6 cellular contexts compared by ENCODE assay signal in the genomic region with DNA sequence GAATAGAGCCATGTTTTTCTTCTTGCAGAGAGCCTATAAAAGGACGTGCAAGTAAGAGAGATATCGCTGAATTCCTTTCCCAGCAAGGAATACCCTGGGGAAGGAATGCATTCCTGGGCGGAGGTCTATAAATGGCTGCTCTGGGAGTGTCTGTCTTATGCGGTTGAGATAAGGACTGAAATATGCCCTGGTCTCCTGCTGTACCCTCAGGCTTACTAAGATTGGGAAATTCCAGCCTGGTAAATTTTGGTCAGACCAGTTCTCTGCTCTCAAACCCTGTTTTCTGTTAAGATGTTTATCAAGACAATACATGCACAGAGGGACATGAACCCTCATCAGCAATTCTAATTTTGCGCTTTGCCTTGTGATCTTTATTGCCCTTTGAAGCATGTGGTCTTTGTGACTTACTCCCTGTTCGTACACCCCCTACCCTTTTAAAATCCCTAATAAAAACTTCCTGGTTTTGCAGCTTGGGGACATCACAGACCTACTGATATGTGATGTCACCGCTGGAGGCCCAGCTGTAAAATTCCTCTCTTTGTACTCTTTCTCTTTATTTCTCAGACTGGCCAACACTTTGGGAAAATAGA.
DNase-seq lines count a peak whose midpoint lies in the region; ATAC-seq and TF ChIP-seq lines count a peak whose summit lies in the region.
"Not testable (repeated sequence)": the region's sequence is repeated elsewhere in the genome, so short reads cannot be mapped to it uniquely, and the experiment has no call there.

No MANE protein-coding gene starts in this region.

- TF ChIP-seq CTCF in Calu3 (IDR thresholded peaks at IDR 0.05; ENCODE audit: unreplicated experiment); HEK293 (tag by site-specific recombination; IDR thresholded peaks at IDR 0.05); WTC11 (IDR thresholded peaks at IDR 0.05); glutamatergic neuron (IDR thresholded peaks at IDR 0.05; ENCODE audit: partially characterized antibody, unreplicated experiment): not testable (repeated sequence)

- not testable (repeated sequence) for H3K23ac ChIP-seq in mesendoderm (ENCODE audit: low read length)

- not testable (repeated sequence) for H3K9ac ChIP-seq in mesendoderm (ENCODE audit: low read length)

- H3K56ac ChIP-seq in mesendoderm (ENCODE audit: low read length) = not testable (repeated sequence)

- H3K36me3 ChIP-seq in HEK293 (ENCODE audit: control insufficient read depth in 2 of 2, insufficient read depth in 1 of 2, low read length in 2 of 2); mesendoderm (ENCODE audit: control insufficient read depth, insufficient read depth, low read length); neuron (ENCODE audit: insufficient read depth, low read length): not testable (repeated sequence)

- peaks cover 16% of the 10 kb centered on the region for H3K4me1 Mint-ChIP-seq in Calu3 (ENCODE audit: low read depth, unreplicated experiment)
- H3K4me1 Mint-ChIP-seq in WTC11; glutamatergic neuron (ENCODE audit: low read depth, unreplicated experiment): not testable (repeated sequence)

- peak; percentile 16 for DNase-seq in Calu3
- peak; percentile 63 for DNase-seq in WTC11 (ENCODE audit: low spot score)
- peak; percentile 13 for DNase-seq in glutamatergic neuron
- DNase-seq in mesendoderm = peak; percentile 41

- not testable (repeated sequence) for H3K36me3 Mint-ChIP-seq in Calu3 (ENCODE audit: insufficient read depth, unreplicated experiment)
- H3K36me3 Mint-ChIP-seq in WTC11 (peaks cover 16% of the 10 kb centered on the region), glutamatergic neuron (ENCODE audit: unreplicated experiment) (peaks cover 10% of the 10 kb centered on the region)

- H3K4ac ChIP-seq in mesendoderm (ENCODE audit: low read depth, low read length) = not testable (repeated sequence)

- POLR2A ChIA-PET in HEK293 (lab: Yijun Ruan, JAX); WTC11 (lab: Charles Lee): not testable (repeated sequence)

- not testable (repeated sequence) for ATAC-seq in WTC11

- H2AK5ac ChIP-seq in mesendoderm (ENCODE audit: low read length) = not testable (repeated sequence)

- not testable (repeated sequence) for H3K4me1 ChIP-seq in HEK293 (ENCODE audit: control insufficient read depth, insufficient read depth, low read length); mesendoderm (ENCODE audit: control insufficient read depth, low read depth, low read length); neuron (ENCODE audit: insufficient read depth, low read length)

- not testable (repeated sequence) for H3K18ac ChIP-seq in mesendoderm (ENCODE audit: low read length)

- not testable (repeated sequence) for H3K4me2 ChIP-seq in mesendoderm (ENCODE audit: low read length)

- H3K27me3 Mint-ChIP-seq in Calu3 (ENCODE audit: unreplicated experiment); WTC11 (ENCODE audit: low read depth); glutamatergic neuron (ENCODE audit: unreplicated experiment): not testable (repeated sequence)

- CTCF ChIA-PET in Calu3 (lab: Charles Lee); HEK293 (lab: Yijun Ruan, JAX); WTC11 (lab: Charles Lee): not testable (repeated sequence)

- not testable (repeated sequence) for H2BK15ac ChIP-seq in mesendoderm (replicated peaks; ENCODE audit: low read depth)

- H3K4me3 ChIP-seq in HEK293 (ENCODE audit: low read depth, low read length); mesendoderm (ENCODE audit: low read length): not testable (repeated sequence)
- H3K4me3 ChIP-seq in neuron (ENCODE audit: low read length) = peak overlapping the region; percentile 21

- not testable (repeated sequence) for H4K5ac ChIP-seq in mesendoderm (ENCODE audit: low read length)

- H3K9me3 Mint-ChIP-seq in Calu3 (ENCODE audit: low read depth, unreplicated experiment); glutamatergic neuron (ENCODE audit: unreplicated experiment): not testable (repeated sequence)
- H3K9me3 Mint-ChIP-seq in WTC11 = peaks cover 22% of the 10 kb centered on the region

- H2BK5ac ChIP-seq in mesendoderm (ENCODE audit: low read length) = not testable (repeated sequence)

- not testable (repeated sequence) for H2BK120ac ChIP-seq in mesendoderm (ENCODE audit: low read depth, low read length)

- H3K79me2 ChIP-seq in mesendoderm (ENCODE audit: control insufficient read depth, insufficient read depth, low read length) = not testable (repeated sequence)

- not testable (repeated sequence) for H3K9me3 ChIP-seq in HEK293 (ENCODE audit: control insufficient read depth, insufficient read depth, low read depth, low read length); neuron (ENCODE audit: low read length)

- not testable (repeated sequence) for H3K4me3 Mint-ChIP-seq in Calu3 (ENCODE audit: low read depth, unreplicated experiment); WTC11; glutamatergic neuron (ENCODE audit: unreplicated experiment)

- BruUV-seq in Calu3 (replicated peaks; lab: Mats Ljungman, UMichigan) = not testable (repeated sequence)

- not testable (repeated sequence) for H4K8ac ChIP-seq in mesendoderm (ENCODE audit: low read depth, low read length)

- intact Hi-C loops in Calu3 (cut with micrococcal nuclease; ENCODE audit: unreplicated experiment) = not testable (repeated sequence)

- H3K79me1 ChIP-seq in mesendoderm (ENCODE audit: low read length) = not testable (repeated sequence)

- peak overlapping the region; percentile 67 for H2AFZ ChIP-seq in neuron (ENCODE audit: low read depth, low read length)

- peak overlapping the region; percentile 62 for H3K27ac Mint-ChIP-seq in Calu3 (ENCODE audit: unreplicated experiment)
- H3K27ac Mint-ChIP-seq in WTC11; glutamatergic neuron (ENCODE audit: unreplicated experiment): not testable (repeated sequence)

- not testable (repeated sequence) for H3K27me3 ChIP-seq in mesendoderm (ENCODE audit: insufficient read depth, low read length, poor library complexity); neuron (ENCODE audit: insufficient read depth, low read length)

- not testable (repeated sequence) for H3K27ac ChIP-seq in HEK293 (ENCODE audit: extremely low read depth, low read depth, low read length); mesendoderm (ENCODE audit: low read depth, low read length)

- no CpG with 5 or more reads among the region's 7 CpGs for WGBS in mesendoderm (ENCODE audit: extremely low coverage, insufficient coverage, low lambda C conversion rate)

TF ChIP-seq in HEK293, 187 proteins besides CTCF, POLR2A, EP300 and RAD21:
- peak; percentile 30; the same call in 1 of the 2 replicates for TF ChIP-seq TCF7L2 (IDR thresholded peaks at IDR 0.05; ENCODE audit: borderline replicate concordance, low read depth, low read length)
- TF ChIP-seq SETDB1 (IDR thresholded peaks at IDR 0.05; ENCODE audit: insufficient read length, low read length) = peak; percentile 92
- TF ChIP-seq TRIM28 (IDR thresholded peaks at IDR 0.05; ENCODE audit: borderline replicate concordance, low read length) = peak; percentile 98

Comparison
In these comparisons a context has a peak if more than half of its experiments do, and no peak if none do; other contexts are left out.
1. DNase-seq: peak in every context shown above with its lines; median percentile 63 in WTC11; 41 in mesendoderm; 16 in Calu3; 13 in glutamatergic neuron.